In genomic region chr18:46917108-46917807, GRCh38 we compare ENCODE assay signal across 8 cellular contexts. TPM values are rescaled to one million over a fixed set of nuclear protein-coding genes. Genes with fewer than 3 reads are reported as not detected.
A peak's percentile ranks its signal among the peaks of the same experiment; 100 is the strongest.
DNase-seq lines count a peak whose midpoint lies in the region; ATAC-seq and TF ChIP-seq lines count a peak whose summit lies in the region.

KATNAL2 (plus strand) TSS chr18:46917602; CDS start chr18:46946873, 29,271 bp downstream.
A gene with protein sequence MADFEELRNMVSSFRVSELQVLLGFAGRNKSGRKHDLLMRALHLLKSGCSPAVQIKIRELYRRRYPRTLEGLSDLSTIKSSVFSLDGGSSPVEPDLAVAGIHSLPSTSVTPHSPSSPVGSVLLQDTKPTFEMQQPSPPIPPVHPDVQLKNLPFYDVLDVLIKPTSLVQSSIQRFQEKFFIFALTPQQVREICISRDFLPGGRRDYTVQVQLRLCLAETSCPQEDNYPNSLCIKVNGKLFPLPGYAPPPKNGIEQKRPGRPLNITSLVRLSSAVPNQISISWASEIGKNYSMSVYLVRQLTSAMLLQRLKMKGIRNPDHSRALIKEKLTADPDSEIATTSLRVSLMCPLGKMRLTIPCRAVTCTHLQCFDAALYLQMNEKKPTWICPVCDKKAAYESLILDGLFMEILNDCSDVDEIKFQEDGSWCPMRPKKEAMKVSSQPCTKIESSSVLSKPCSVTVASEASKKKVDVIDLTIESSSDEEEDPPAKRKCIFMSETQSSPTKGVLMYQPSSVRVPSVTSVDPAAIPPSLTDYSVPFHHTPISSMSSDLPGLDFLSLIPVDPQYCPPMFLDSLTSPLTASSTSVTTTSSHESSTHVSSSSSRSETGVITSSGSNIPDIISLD (minus strand): TSS chr18:46917507. CDS start chr18:46917345, 162 bp downstream.

- H3K4me3 ChIP-seq in neural cell (ENCODE audit: low read length), result peak within 1 kb of the TSS; percentile 87

- H2AFZ ChIP-seq in neural cell (ENCODE audit: low read depth, low read length), result peak within 1 kb of the TSS; percentile 97

- H3K36me3 ChIP-seq in neural cell (ENCODE audit: insufficient read depth, low read length), result no peaks in the 10 kb centered on the region

- H3K27ac Mint-ChIP-seq in stimulated activated naive CD8-positive, alpha-beta T cell treated with anti-CD3 and anti-CD28 coated beads, Interleukin-15, amount 100 ng/mL, for 72 hours, result peak within 1 kb of the TSS; percentile 91 to 92

- peaks cover 51% of the 10 kb centered on the region for H3K4me1 Mint-ChIP-seq in stimulated activated naive CD8-positive, alpha-beta T cell treated with anti-CD3 and anti-CD28 coated beads, Interleukin-15, amount 100 ng/mL, for 72 hours

- no peaks in the 10 kb centered on the region for H3K27me3 Mint-ChIP-seq in stimulated activated naive CD8-positive, alpha-beta T cell treated with anti-CD3 and anti-CD28 coated beads, Interleukin-15, amount 100 ng/mL, for 72 hours

- DNase-seq in DMS79 (lab: John Stamatoyannopoulos, UW), result peak; percentile 44
- peak; percentile 80 for DNase-seq in RKO (ENCODE audit: low spot score)
- peak; percentile 70 for DNase-seq in activated effector memory CD4-positive, alpha-beta T cell treated with Interleukin-2 at 50 U/mL for 16 hours
- peak; percentile 60 for DNase-seq in fibroblast of the conjunctiva (ENCODE audit: low read depth)
- DNase-seq in stimulated activated naive CD8-positive, alpha-beta T cell treated with anti-CD3 and anti-CD28 coated beads, Interleukin-15, amount 100 ng/mL, for 72 hours, result peak; percentile 80

- TF ChIP-seq RAD21 in Ishikawa (IDR thresholded peaks at IDR 0.05; ENCODE audit: low read depth) (no peak), neural cell (conservative IDR thresholded peaks at IDR 0.05) (peak; percentile 34)

- TF ChIP-seq CTCF in neural cell (IDR thresholded peaks at IDR 0.05; ENCODE audit: poor library complexity, severe bottlenecking), result peak; percentile 31

- peak; percentile 90 for ATAC-seq in GM21529 (IDR thresholded peaks at IDR 0.05; ENCODE audit: unreplicated experiment)
- peak; percentile 88 for ATAC-seq in stimulated activated naive CD8-positive, alpha-beta T cell treated with anti-CD3 and anti-CD28 coated beads, Interleukin-15, amount 100 ng/mL, for 72 hours

- peak within 1 kb of the TSS; percentile 82 for H3K9ac ChIP-seq in neural cell (ENCODE audit: low read length)

- H3K4me2 ChIP-seq in neural cell (ENCODE audit: low read length), result peak within 1 kb of the TSS; percentile 71

- peak within 1 kb of the TSS; percentile 61 for H3K27ac ChIP-seq in neural cell (ENCODE audit: low read length)

- peaks cover 34% of the 10 kb centered on the region for H3K79me2 ChIP-seq in neural cell (replicated peaks; ENCODE audit: insufficient read depth, low read length)

- H4K20me1 ChIP-seq in neural cell (ENCODE audit: insufficient read depth), result no peaks in the 10 kb centered on the region

- H3K9me2 ChIP-seq in neural cell (ENCODE audit: insufficient read depth, low read length), result no peaks in the 10 kb centered on the region

- TF ChIP-seq EP300 in Ishikawa (IDR thresholded peaks at IDR 0.05; ENCODE audit: borderline replicate concordance), result no peak
- peak; percentile 53 for TF ChIP-seq EP300 in neural cell (conservative IDR thresholded peaks at IDR 0.05; ENCODE audit: poor library complexity, severe bottlenecking)

- H3K4me3 Mint-ChIP-seq in stimulated activated naive CD8-positive, alpha-beta T cell treated with anti-CD3 and anti-CD28 coated beads, Interleukin-15, amount 100 ng/mL, for 72 hours, result peak within 1 kb of the TSS; percentile 78 to 92

- H3K9me3 Mint-ChIP-seq in stimulated activated naive CD8-positive, alpha-beta T cell treated with anti-CD3 and anti-CD28 coated beads, Interleukin-15, amount 100 ng/mL, for 72 hours, result no peaks in the 10 kb centered on the region

- no peaks in the 10 kb centered on the region for H3K9me3 ChIP-seq in neural cell (ENCODE audit: low read length)

- no peaks in the 10 kb centered on the region for H3F3A ChIP-seq in neural cell (ENCODE audit: insufficient read depth, low read length, poor library complexity, severe bottlenecking)

- H3K27me3 ChIP-seq in neural cell (ENCODE audit: insufficient read depth, low read depth, low read length), result no peaks in the 10 kb centered on the region

TF ChIP-seq in Ishikawa, 13 proteins besides CTCF, POLR2A, EP300 and RAD21 (continues in another document):
- TF ChIP-seq, protein P1, sequence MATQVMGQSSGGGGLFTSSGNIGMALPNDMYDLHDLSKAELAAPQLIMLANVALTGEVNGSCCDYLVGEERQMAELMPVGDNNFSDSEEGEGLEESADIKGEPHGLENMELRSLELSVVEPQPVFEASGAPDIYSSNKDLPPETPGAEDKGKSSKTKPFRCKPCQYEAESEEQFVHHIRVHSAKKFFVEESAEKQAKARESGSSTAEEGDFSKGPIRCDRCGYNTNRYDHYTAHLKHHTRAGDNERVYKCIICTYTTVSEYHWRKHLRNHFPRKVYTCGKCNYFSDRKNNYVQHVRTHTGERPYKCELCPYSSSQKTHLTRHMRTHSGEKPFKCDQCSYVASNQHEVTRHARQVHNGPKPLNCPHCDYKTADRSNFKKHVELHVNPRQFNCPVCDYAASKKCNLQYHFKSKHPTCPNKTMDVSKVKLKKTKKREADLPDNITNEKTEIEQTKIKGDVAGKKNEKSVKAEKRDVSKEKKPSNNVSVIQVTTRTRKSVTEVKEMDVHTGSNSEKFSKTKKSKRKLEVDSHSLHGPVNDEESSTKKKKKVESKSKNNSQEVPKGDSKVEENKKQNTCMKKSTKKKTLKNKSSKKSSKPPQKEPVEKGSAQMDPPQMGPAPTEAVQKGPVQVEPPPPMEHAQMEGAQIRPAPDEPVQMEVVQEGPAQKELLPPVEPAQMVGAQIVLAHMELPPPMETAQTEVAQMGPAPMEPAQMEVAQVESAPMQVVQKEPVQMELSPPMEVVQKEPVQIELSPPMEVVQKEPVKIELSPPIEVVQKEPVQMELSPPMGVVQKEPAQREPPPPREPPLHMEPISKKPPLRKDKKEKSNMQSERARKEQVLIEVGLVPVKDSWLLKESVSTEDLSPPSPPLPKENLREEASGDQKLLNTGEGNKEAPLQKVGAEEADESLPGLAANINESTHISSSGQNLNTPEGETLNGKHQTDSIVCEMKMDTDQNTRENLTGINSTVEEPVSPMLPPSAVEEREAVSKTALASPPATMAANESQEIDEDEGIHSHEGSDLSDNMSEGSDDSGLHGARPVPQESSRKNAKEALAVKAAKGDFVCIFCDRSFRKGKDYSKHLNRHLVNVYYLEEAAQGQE (IDR thresholded peaks at IDR 0.05; ENCODE audit: low read depth), result no peak
- no peak for TF ChIP-seq EGR1 (IDR thresholded peaks at IDR 0.05)
- TF ChIP-seq NFIC (IDR thresholded peaks at IDR 0.05), result no peak
- no peak for TF ChIP-seq TEAD4 (IDR thresholded peaks at IDR 0.05)
- TF ChIP-seq TCF12 (IDR thresholded peaks at IDR 0.05; ENCODE audit: low read depth), result no peak
- TF ChIP-seq ZBTB7A (IDR thresholded peaks at IDR 0.05; ENCODE audit: low read depth), result no peak
- peak; percentile 90 for TF ChIP-seq USF1 (IDR thresholded peaks at IDR 0.05)
- no peak for TF ChIP-seq FOXM1 (IDR thresholded peaks at IDR 0.05; ENCODE audit: borderline replicate concordance, low read depth)

TF ChIP-seq in neural cell, 6 proteins besides CTCF, POLR2A, EP300 and RAD21:
- TF ChIP-seq EZH2 (IDR thresholded peaks at IDR 0.05; ENCODE audit: borderline replicate concordance, insufficient read depth, low read length, poor library complexity, severe bottlenecking) (no peak), MXI1 (conservative IDR thresholded peaks at IDR 0.05; ENCODE audit: poor library complexity, severe bottlenecking) (peak; percentile 68), SMC3 (conservative IDR thresholded peaks at IDR 0.05; ENCODE audit: poor library complexity) (peak; percentile 37), POLR2AphosphoS5 (IDR thresholded peaks at IDR 0.05) (peak; percentile 81), TAF1 (IDR thresholded peaks at IDR 0.05; ENCODE audit: low read depth) (peak; percentile 77)
- TF ChIP-seq, protein P1 (IDR thresholded peaks at IDR 0.05; ENCODE audit: borderline replicate concordance), result peak; percentile 51

RNA-seq across cellular contexts. Expression of gene KATNAL2, which starts in this region (rescaled TPM):
- polyA plus RNA-seq in neural cell, result 1.4 and 2.1 TPM in 2 replicates
- 3.1 and 3.4 TPM in 2 replicates for polyA minus RNA-seq in neural cell

RNA-seq across cellular contexts. Expression of the second gene that starts in this region (rescaled TPM):
- 32.1 and 38.0 TPM in 2 replicates for polyA plus RNA-seq in neural cell
- polyA minus RNA-seq in neural cell, result 87.2 and 105 TPM in 2 replicates

Comparison
In these comparisons a context has a peak if more than half of its experiments do, and no peak if none do; other contexts are left out.
1. Peak in every context shown above with its lines: DNase-seq, ATAC-seq, H3K4me3 ChIP-seq and H3K27ac ChIP-seq.